Comparison of ENCODE assay signal across 8 cellular contexts in genomic region chr5:126446498-126447224, GRCh38. TPM values are rescaled to one million over a fixed set of nuclear protein-coding genes. Genes with fewer than 3 reads are reported as not detected.
A peak's percentile ranks its signal among the peaks of the same experiment; 100 is the strongest.
DNase-seq lines count a peak whose midpoint lies in the region; ATAC-seq, FAIRE-seq and TF ChIP-seq lines count a peak whose summit lies in the region.

No MANE protein-coding gene starts in this region.

- no peaks in the 10 kb centered on the region for H3K9me3 Mint-ChIP-seq in CD4-positive, alpha-beta T cell
- H3K9me3 Mint-ChIP-seq in type B pancreatic cell, result peaks cover 6% of the 10 kb centered on the region

- no peaks in the 10 kb centered on the region for H3K27me3 ChIP-seq in CD4-positive, alpha-beta T cell (ENCODE audit: control insufficient read depth, insufficient read depth, low read length)
- H3K27me3 ChIP-seq in gastrocnemius medialis, result no peaks in the 10 kb centered on the region

- POLR2A ChIA-PET in CD4-positive, alpha-beta T cell (lab: Charles Lee), result interaction anchor here (1.0 to 2.3 kb wide), 2 partner anchors 24 to 53 kb away, joined by 3 to 15 read pairs; partner anchors contain the start of gene GRAMD2B

- peak overlapping the region; percentile 38 for H3K27ac ChIP-seq in CD4-positive, alpha-beta T cell (ENCODE audit: low read depth, low read length)
- no peak overlapping the region for H3K27ac ChIP-seq in gastrocnemius medialis

- peak overlapping the region; percentile 53 for H3K4me3 Mint-ChIP-seq in CD4-positive, alpha-beta T cell
- H3K4me3 Mint-ChIP-seq in type B pancreatic cell, result peak overlapping the region; percentile 76

- H3K27ac Mint-ChIP-seq in CD4-positive, alpha-beta T cell, result peak overlapping the region; percentile 95
- H3K27ac Mint-ChIP-seq in type B pancreatic cell, result peak overlapping the region; percentile 100

- no peaks in the 10 kb centered on the region for H3K36me3 Mint-ChIP-seq in CD4-positive, alpha-beta T cell (ENCODE audit: low read depth)
- peaks cover 23% of the 10 kb centered on the region for H3K36me3 Mint-ChIP-seq in type B pancreatic cell

- intact Hi-C loops in CD4-positive, alpha-beta T cell (cut with DNase I, micrococcal nuclease), result loop anchor here (2.0 to 5.0 kb wide), 2 partner anchors 20 to 74 kb away; no protein-coding TSS in a partner anchor
- intact Hi-C loops in Right ventricle myocardium superior (cut with DNase I) (no loop called here), gastrocnemius medialis (cut with DNase I; ENCODE audit: low total_unique reads) (no loop called here)

- TF ChIP-seq POLR2A in H54 (IDR thresholded peaks at IDR 0.05; ENCODE audit: low read depth, low read length) (no peak), gastrocnemius medialis (IDR thresholded peaks at IDR 0.05) (no peak)

- H3K9me3 ChIP-seq in CD4-positive, alpha-beta T cell (ENCODE audit: control insufficient read depth, low read length), result no peaks in the 10 kb centered on the region
- no peaks in the 10 kb centered on the region for H3K9me3 ChIP-seq in gastrocnemius medialis

- H3K4me1 Mint-ChIP-seq in CD4-positive, alpha-beta T cell (ENCODE audit: low read depth), result peaks cover 75% of the 10 kb centered on the region
- peaks cover 24% of the 10 kb centered on the region for H3K4me1 Mint-ChIP-seq in type B pancreatic cell (ENCODE audit: unreplicated experiment)

- CTCF ChIA-PET in CD4-positive, alpha-beta T cell (lab: Charles Lee), result no interaction called here

- ATAC-seq in CD4-positive, alpha-beta T cell (ENCODE audit: poor library complexity), result peak; percentile 53
- no peak for ATAC-seq in Right ventricle myocardium superior (ENCODE audit: poor library complexity)
- ATAC-seq in gastrocnemius medialis, result no peak

- peak in 2 of 10 experiments; percentile 6 to 53 for DNase-seq in CD4-positive, alpha-beta T cell
- DNase-seq in H54 (ENCODE audit: insufficient read length, low spot score) (peak; percentile 21), glomerular visceral epithelial cell (ENCODE audit: extremely low spot score) (peak; percentile 67), type B pancreatic cell (ENCODE audit: extremely low spot score, unreplicated experiment) (no peak), Right ventricle myocardium superior (no peak), gastrocnemius medialis (no peak), NCI-H526 treated with DMSO at 0.1 percent for 48 hours (lab: John Stamatoyannopoulos, UW) (no peak)

- no peak for TF ChIP-seq CTCF in CD4-positive, alpha-beta T cell (IDR thresholded peaks at IDR 0.05)
- no peak for TF ChIP-seq CTCF in WI38 (IDR thresholded peaks at IDR 0.05; ENCODE audit: low read depth, low read length)
- no peak for TF ChIP-seq CTCF in type B pancreatic cell (conservative IDR thresholded peaks at IDR 0.05)
- no peak for TF ChIP-seq CTCF in gastrocnemius medialis (IDR thresholded peaks at IDR 0.05 in 4 of 5, conservative IDR thresholded peaks at IDR 0.05 in 1 of 5)

- H3K4me3 ChIP-seq in WI38 (ENCODE audit: low read depth, low read length) (peak overlapping the region; percentile 15), gastrocnemius medialis (no peak overlapping the region)

- in situ Hi-C loops in gastrocnemius medialis (cut with MboI; ENCODE audit: low sequenced_read_pairs in 4 of 4), result no loop called here

- no peaks in the 10 kb centered on the region for H3K27me3 Mint-ChIP-seq in CD4-positive, alpha-beta T cell
- H3K27me3 Mint-ChIP-seq in type B pancreatic cell, result no peaks in the 10 kb centered on the region

- FAIRE-seq in H54 (lab: Jason Lieb, UNC), result peak; percentile 61

- peaks cover 0 to 8% of the 10 kb centered on the region in 2 donors for H3K4me1 ChIP-seq in gastrocnemius medialis

- no peaks in the 10 kb centered on the region for H3K36me3 ChIP-seq in gastrocnemius medialis

RNA-seq across cellular contexts. Expression of gene GRAMD2B, which starts 23.5 kb away (rescaled TPM):
- 1 to 10 TPM; 7.2 to 9.4 TPM for total RNA-seq in CD4-positive, alpha-beta T cell
- total RNA-seq in type B pancreatic cell (ENCODE audit: low replicate concordance), result 18.3 and 21.5 TPM in 2 replicates
- 25.4 TPM for total RNA-seq in Right ventricle myocardium superior
- total RNA-seq in gastrocnemius medialis, result 10 to 100 TPM in 1 of 4 donors, 1 to 10 TPM in 3; 4.6 to 10.4 (median 8.9) TPM

Comparison
In these comparisons a context has a peak if more than half of its experiments do, and no peak if none do; other contexts are left out.
1. DNase-seq: peak in H54 (single experiment) and glomerular visceral epithelial cell (single experiment); none in type B pancreatic cell (single experiment), Right ventricle myocardium superior (single experiment), gastrocnemius medialis (0 of 2) and NCI-H526 treated with DMSO at 0.1 percent for 48 hours (single experiment).
2. intact Hi-C loops: an anchor here in CD4-positive, alpha-beta T cell (2.0 to 5.0 kb wide); none called in Right ventricle myocardium superior and gastrocnemius medialis.